14 cellular contexts compared by ENCODE assay signal in genomic region chr16:4637501-4638166, GRCh38. TPM values are rescaled to one million over a fixed set of nuclear protein-coding genes. Genes with fewer than 3 reads are reported as not detected.
A peak's percentile ranks its signal among the peaks of the same experiment; 100 is the strongest.
DNase-seq lines count a peak whose midpoint lies in the region; ATAC-seq and TF ChIP-seq lines count a peak whose summit lies in the region.
"Had no signal": no experiment of that assay in that cellular context is flagged by ENCODE, and none has a peak within 500 bp of the region (broad histone marks: within the 10 kb centered on the region; RNA-seq: fewer than 3 reads in every experiment).

No MANE protein-coding gene starts in this region.

- TF ChIP-seq CTCF in mesothelial cell of epicardium (IDR thresholded peaks at IDR 0.05; ENCODE audit: unreplicated experiment) (no peak), brain microvascular endothelial cell (IDR thresholded peaks at IDR 0.05; ENCODE audit: low read depth, low read length, missing control alignments) (no peak)

- ATAC-seq in activated naive CD4-positive, alpha-beta T cell treated with anti-CD3 and anti-CD28 coated beads, Interleukin-2, amount 50 U/mL, for 72 hours, result no peak
- ATAC-seq: CD8-positive, alpha-beta T cell had no signal

- H3K27ac Mint-ChIP-seq in activated naive CD4-positive, alpha-beta T cell treated with anti-CD3 and anti-CD28 coated beads, Interleukin-2, amount 50 U/mL, for 72 hours, result peak overlapping the region; percentile 22 to 53
- no peak overlapping the region for H3K27ac Mint-ChIP-seq in mesothelial cell of epicardium
- H3K27ac Mint-ChIP-seq: CD8-positive, alpha-beta T cell had no signal

- H3K4me1 ChIP-seq in skeletal muscle tissue (ENCODE audit: control insufficient read depth in 3 of 3, insufficient read depth in 3 of 3, low read length in 3 of 3), result peaks cover 2 to 22% (median 4%) of the 10 kb centered on the region in 3 donors

- H3K36me3 ChIP-seq in skeletal muscle tissue (ENCODE audit: control insufficient read depth in 3 of 3, insufficient read depth in 3 of 3, low read length in 3 of 3) (peaks cover 5 to 8% (median 7%) of the 10 kb centered on the region in 3 donors), brain microvascular endothelial cell (replicated peaks) (peaks cover 5% of the 10 kb centered on the region)

- H3K27me3 ChIP-seq in skeletal muscle tissue (ENCODE audit: control insufficient read depth in 3 of 3, insufficient read depth in 3 of 3, low read length in 3 of 3), result no peaks in the 10 kb centered on the region
- no peaks in the 10 kb centered on the region for H3K27me3 ChIP-seq in brain microvascular endothelial cell (replicated peaks)
- H3K27me3 ChIP-seq: BLaER1 had no signal

- H3K4me3 ChIP-seq in skeletal muscle tissue (ENCODE audit: low read length in 3 of 3), result peak overlapping the region in 2 of 3 donors; percentile 29 to 36
- no peak overlapping the region for H3K4me3 ChIP-seq in brain microvascular endothelial cell (ENCODE audit: low read depth, low read length)
- H3K4me3 ChIP-seq: BLaER1 had no signal

- no peaks in the 10 kb centered on the region for H3K9me3 ChIP-seq in skeletal muscle tissue (ENCODE audit: control insufficient read depth in 3 of 3, low read length in 3 of 3)
- H3K9me3 ChIP-seq: BLaER1 had no signal

- H3K9ac ChIP-seq in skeletal muscle tissue (ENCODE audit: low read depth in 1 of 3, low read length in 3 of 3), result peak overlapping the region in 2 of 3 donors; percentile 38 to 60
- H3K9ac ChIP-seq: BLaER1 had no signal

- H3K27ac ChIP-seq in skeletal muscle tissue (ENCODE audit: low read depth, low read length), result peak overlapping the region; percentile 58
- H3K27ac ChIP-seq in brain microvascular endothelial cell, result no peak overlapping the region
- H3K27ac ChIP-seq: BLaER1 had no signal

- no peaks in the 10 kb centered on the region for H3K9me3 Mint-ChIP-seq in activated naive CD4-positive, alpha-beta T cell treated with anti-CD3 and anti-CD28 coated beads, Interleukin-2, amount 50 U/mL, for 72 hours
- H3K9me3 Mint-ChIP-seq in mesothelial cell of epicardium, result no peaks in the 10 kb centered on the region
- H3K9me3 Mint-ChIP-seq: CD8-positive, alpha-beta T cell had no signal

- in situ Hi-C loops in brain microvascular endothelial cell (cut with HindIII; ENCODE audit: low pct_ligation_motif_present, low sequenced_read_pairs), result no loop called here

- H3K36me3 Mint-ChIP-seq in activated naive CD4-positive, alpha-beta T cell treated with anti-CD3 and anti-CD28 coated beads, Interleukin-2, amount 50 U/mL, for 72 hours, result no peaks in the 10 kb centered on the region
- peaks cover 6% of the 10 kb centered on the region for H3K36me3 Mint-ChIP-seq in mesothelial cell of epicardium

- H3K27me3 Mint-ChIP-seq in mesothelial cell of epicardium (ENCODE audit: low read depth), result no peaks in the 10 kb centered on the region

- H3K4me3 Mint-ChIP-seq in mesothelial cell of epicardium, result no peak overlapping the region
- H3K4me3 Mint-ChIP-seq: CD8-positive, alpha-beta T cell had no signal

- H3K4me1 Mint-ChIP-seq in mesothelial cell of epicardium, result no peaks in the 10 kb centered on the region

- no peak for DNase-seq in activated naive CD4-positive, alpha-beta T cell treated with anti-CD3 and anti-CD28 coated beads, Interleukin-2, amount 50 U/mL, for 72 hours (ENCODE audit: low spot score in 2 of 2)
- no peak for DNase-seq in activated naive CD4-positive, alpha-beta T cell treated with anti-CD3 and anti-CD28 coated beads, Interleukin-2, amount 50 U/mL, for 16 hours
- DNase-seq in cerebellum (ENCODE audit: low spot score) (peak; percentile 48), medulla oblongata (ENCODE audit: extremely low spot score) (peak; percentile 43), mesothelial cell of epicardium (ENCODE audit: low spot score in 2 of 2, unreplicated experiment in 2 of 2) (no peak), brain microvascular endothelial cell (no peak)
- DNase-seq in activated CD4-positive, CD25-positive, alpha-beta regulatory T cell (lab: John Stamatoyannopoulos, UW), result no peak
- DNase-seq: CD8-positive, alpha-beta T cell; GOT3; KG1; NCI-H146; NCI-H82 had no signal

RNA-seq across cellular contexts. Expression of gene MGRN1, which starts 13.0 kb away (rescaled TPM):
- 10 to 100 TPM; 46.9 to 76.4 TPM for total RNA-seq in activated naive CD4-positive, alpha-beta T cell treated with anti-CD3 and anti-CD28 coated beads, Interleukin-2, amount 50 U/mL, for 72 hours
- 38.6 TPM for total RNA-seq in cerebellum
- total RNA-seq in skeletal muscle tissue, result 16.2 TPM
- total RNA-seq in mesothelial cell of epicardium, result 110 to 121 TPM (median 117 TPM) in 3 replicates

RNA-seq across cellular contexts. Expression of gene UBALD1, which starts 22.9 kb away (rescaled TPM):
- total RNA-seq in activated naive CD4-positive, alpha-beta T cell treated with anti-CD3 and anti-CD28 coated beads, Interleukin-2, amount 50 U/mL, for 72 hours, result 10 to 100 TPM; 12.5 to 33.4 TPM
- 3.6 TPM for total RNA-seq in cerebellum
- total RNA-seq in skeletal muscle tissue, result 1.0 TPM
- 51.3 to 59.3 TPM (median 53.1 TPM) in 3 replicates for total RNA-seq in mesothelial cell of epicardium

RNA-seq across cellular contexts. Expression of gene NUDT16L1, which starts 55.7 kb away (rescaled TPM):
- total RNA-seq in activated naive CD4-positive, alpha-beta T cell treated with anti-CD3 and anti-CD28 coated beads, Interleukin-2, amount 50 U/mL, for 72 hours, result 10 to 100 TPM; 20.7 to 42.8 TPM
- total RNA-seq in cerebellum (24.0 TPM), skeletal muscle tissue (28.2 TPM), mesothelial cell of epicardium (28.4 to 33.0 TPM (median 31.1 TPM) in 3 replicates)

Comparison
In these comparisons a context has a peak if more than half of its experiments do, and no peak if none do; other contexts are left out.
1. DNase-seq: peak in cerebellum (single experiment) and medulla oblongata (single experiment); none in activated naive CD4-positive, alpha-beta T cell treated with anti-CD3 and anti-CD28 coated beads, Interleukin-2, amount 50 U/mL, for 72 hours (0 of 2), activated naive CD4-positive, alpha-beta T cell treated with anti-CD3 and anti-CD28 coated beads, Interleukin-2, amount 50 U/mL, for 16 hours (single experiment), mesothelial cell of epicardium (0 of 2), brain microvascular endothelial cell (single experiment) and activated CD4-positive, CD25-positive, alpha-beta regulatory T cell (0 of 4).